ENCODE assay signal across 1 cellular context in genomic region chr16:2838928-2839327, GRCh38.
A peak's percentile ranks its signal among the peaks of the same experiment; 100 is the strongest.
TF ChIP-seq lines count a peak whose summit lies in the region.

No MANE protein-coding gene starts in this region.

TF ChIP-seq in H1, 55 proteins besides CTCF, POLR2A, EP300 and RAD21:
- TF ChIP-seq TBP (IDR thresholded peaks at IDR 0.05; ENCODE audit: low read depth, low read length) (peak; percentile 14; the same call in 1 of the 2 replicates), USF2 (IDR thresholded peaks at IDR 0.05; ENCODE audit: low read length) (no peak), MAX (IDR thresholded peaks at IDR 0.05) (peak; percentile 73; the same call in 1 of the 2 replicates), GTF2F1 (IDR thresholded peaks at IDR 0.05; ENCODE audit: borderline replicate concordance, low read depth, low read length) (no peak), CREB1 (IDR thresholded peaks at IDR 0.05) (peak; percentile 65), GABPA (IDR thresholded peaks at IDR 0.05; ENCODE audit: borderline replicate concordance, insufficient read depth, low read length) (peak; percentile 74; the same call in 1 of the 2 replicates), RBBP5 (IDR thresholded peaks at IDR 0.05; ENCODE audit: borderline replicate concordance, low read depth, low read length) (0 out of 2 replicates have a peak, but pooled peaks have one; percentile 44)
TF ChIP-seq in H1: peak in this region for 5.
